22 cellular contexts compared by ENCODE assay signal in the genomic region with DNA sequence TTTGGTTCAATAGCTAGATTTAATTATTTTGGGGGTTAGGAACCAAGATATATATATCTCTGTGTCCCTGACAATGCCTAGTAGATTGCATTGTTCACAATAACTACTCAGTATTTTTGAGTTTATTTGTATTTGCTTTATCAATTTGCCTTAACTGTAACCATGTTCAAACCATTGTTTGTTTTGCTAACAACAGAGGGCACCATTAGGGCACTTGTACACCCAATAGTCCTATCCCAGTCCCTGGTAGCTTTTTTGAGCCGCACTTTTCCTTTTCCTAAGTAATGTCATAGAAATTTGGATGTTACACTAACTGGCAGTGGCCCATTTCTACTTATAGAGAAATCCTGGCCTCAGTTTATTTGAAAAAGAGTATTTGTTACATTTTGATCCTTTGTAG. TPM values are rescaled to one million over a fixed set of nuclear protein-coding genes. Genes with fewer than 3 reads are reported as not detected.
DNase-seq lines count a peak whose midpoint lies in the region; ATAC-seq and TF ChIP-seq lines count a peak whose summit lies in the region.
"Had no signal": no experiment of that assay in that cellular context is flagged by ENCODE, and none has a peak within 500 bp of the region (broad histone marks: within the 10 kb centered on the region; RNA-seq: fewer than 3 reads in every experiment).

No MANE protein-coding gene starts in this region.

- H3K4me3 ChIP-seq in HUES64 (ENCODE audit: low read length) (peak overlapping the region; percentile 37; the same call in 1 of the 2 replicates), astrocyte of the cerebellum (ENCODE audit: low read depth, low read length) (no peak overlapping the region), right lobe of liver (no peak overlapping the region), lower lobe of right lung (no peak overlapping the region), lower leg skin (ENCODE audit: low read depth, poor library complexity, severe bottlenecking) (no peak overlapping the region)
- H3K4me3 ChIP-seq: BLaER1, coronary artery, upper lobe of right lung had no signal

- TF ChIP-seq CTCF in C4-2B (conservative IDR thresholded peaks at IDR 0.05) (peak; percentile 26), astrocyte of the cerebellum (IDR thresholded peaks at IDR 0.05; ENCODE audit: low read depth, low read length, missing control alignments) (peak; percentile 6), right lobe of liver (IDR thresholded peaks at IDR 0.05) (peak in 2 of 4 donors; percentile 32 to 37), lower lobe of right lung (IDR thresholded peaks at IDR 0.05) (no peak), lower leg skin (IDR thresholded peaks at IDR 0.05) (no peak)

- H3K27me3 ChIP-seq in HUES64 (ENCODE audit: insufficient read depth, low read length) = no peaks in the 10 kb centered on the region
- H3K27me3 ChIP-seq in right lobe of liver = no peaks in the 10 kb centered on the region
- no peaks in the 10 kb centered on the region for H3K27me3 ChIP-seq in lower lobe of right lung (ENCODE audit: low read depth)
- H3K27me3 ChIP-seq: BLaER1, upper lobe of right lung had no signal

- no peak overlapping the region for H3K9ac ChIP-seq in HUES64 (ENCODE audit: low read depth, low read length)
- H3K9ac ChIP-seq: BLaER1 had no signal

- H3K36me3 ChIP-seq in HUES64 (ENCODE audit: insufficient read depth, low read length) = no peaks in the 10 kb centered on the region
- no peaks in the 10 kb centered on the region for H3K36me3 ChIP-seq in right lobe of liver
- no peaks in the 10 kb centered on the region for H3K36me3 ChIP-seq in lower lobe of right lung
- H3K36me3 ChIP-seq: BLaER1, upper lobe of right lung had no signal

- H3K4me1 ChIP-seq in HUES64 (ENCODE audit: insufficient read depth, low read length) (peaks cover 36% of the 10 kb centered on the region), right lobe of liver (peaks cover 0 to 8% (median 0%) of the 10 kb centered on the region in 4 donors), lower lobe of right lung (no peaks in the 10 kb centered on the region)
- H3K4me1 ChIP-seq: Caco-2, upper lobe of right lung had no signal

- TF ChIP-seq POLR2A in right lobe of liver (IDR thresholded peaks at IDR 0.05) = no peak
- TF ChIP-seq POLR2A in lower leg skin (IDR thresholded peaks at IDR 0.05) = no peak

- H3K9me3 ChIP-seq in HUES64 (ENCODE audit: insufficient read depth, low read depth, low read length) (no peaks in the 10 kb centered on the region), right lobe of liver (no peaks in the 10 kb centered on the region), lower lobe of right lung (no peaks in the 10 kb centered on the region)
- H3K9me3 ChIP-seq: BLaER1, Caco-2, upper lobe of right lung had no signal

- DNase-seq in astrocyte of the cerebellum (ENCODE audit: low read depth) (no peak), right lobe of liver (no peak), NCI-H2171 (lab: John Stamatoyannopoulos, UW) (no peak), lower lobe of right lung (no peak), lower leg skin (ENCODE audit: low spot score in 2 of 2) (no peak)
- DNase-seq: activated CD4-positive, alpha-beta T cell treated with anti-CD3 and anti-CD28 coated beads, Interleukin-2, amount 10 ng/mL, durations not matched to agents 24 days and 14 days; activated naive CD4-positive, alpha-beta T cell treated with anti-CD3 and anti-CD28 coated beads for 36 hours; activated T-cell treated with anti-CD3 and anti-CD28 coated beads, Interleukin-2, amount 50 U/mL, for 72 hours; Caco-2; NCI-H1694; NCI-H526; stimulated activated CD4-positive, alpha-beta T cell treated with anti-CD3 and anti-CD28 coated beads, Interleukin-2, amount 100 ng/mL, for 48 hours; substantia nigra; upper lobe of right lung had no signal

- in situ Hi-C loops in astrocyte of the cerebellum (cut with HindIII; ENCODE audit: low sequenced_read_pairs) = no loop called here

- intact Hi-C loops in right lobe of liver (cut with DNase I) (no loop called here), lower lobe of right lung (cut with DNase I) (no loop called here), lower leg skin (cut with DNase I; ENCODE audit: low total_unique reads) (no loop called here)

- whole genome bisulfite sequencing in HUES64 = 86% methylated on average over 1 of the region's 1 CpG
- WGBS in right lobe of liver (ENCODE audit: insufficient coverage, low coverage, low lambda C conversion rate, missing lambda C conversion rate) = 13% methylated on average over 1 of the region's 1 CpG
- WGBS in lower leg skin, 2 donors = 95 to 100% methylated on average over 1 of the region's 1 CpG

- H3K27ac ChIP-seq in C4-2B = no peak overlapping the region
- H3K27ac ChIP-seq in HUES64 (ENCODE audit: low read depth, low read length) = no peak overlapping the region
- H3K27ac ChIP-seq in right lobe of liver = no peak overlapping the region
- no peak overlapping the region for H3K27ac ChIP-seq in lower lobe of right lung
- H3K27ac ChIP-seq: BLaER1, coronary artery, upper lobe of right lung had no signal

- peak; percentile 59 to 83 (median 66) for ATAC-seq in right lobe of liver
- no peak for ATAC-seq in lower lobe of right lung
- ATAC-seq in GM18909 (IDR thresholded peaks at IDR 0.05; ENCODE audit: poor library complexity, unreplicated experiment) = no peak
- ATAC-seq: activated T-cell treated with anti-CD3 and anti-CD28 coated beads, Interleukin-2, amount 50 U/mL, for 72 hours; stimulated activated effector memory CD8-positive, alpha-beta T cell treated with anti-CD3 and anti-CD28 coated beads, Interleukin-12 subunit alpha, Interleukin-12 subunit beta, amount 100 ng/mL, for 72 hours; upper lobe of right lung had no signal

RNA-seq across cellular contexts. Expression of gene KLHL5, which starts 0.6 kb away (rescaled TPM):
- 14.6 TPM for polyA plus RNA-seq in HUES64 (2013, experiment 1 of 2)
- polyA plus RNA-seq in HUES64 (2013, experiment 2 of 2) = 21.6 TPM
- total RNA-seq in right lobe of liver (10 to 100 TPM; 25.5 to 88.0 (median 42.2) TPM), lower lobe of right lung (28.8 TPM), lower leg skin (10 to 100 TPM in 2 of 4 donors, 1 to 10 TPM in 2; 4.8 to 14.5 (median 11.2) TPM)

RNA-seq across cellular contexts. Expression of gene TMEM156, which starts 29.2 kb away (rescaled TPM):
- not detected for polyA plus RNA-seq in HUES64 (2013, experiment 1 of 2)
- polyA plus RNA-seq in HUES64 (2013, experiment 2 of 2) = not detected
- 1 to 10 TPM in 4 of 6 experiments, under 1 TPM in 1, not detected in 1; 0.29 to 2.8 (median 1.2) TPM for total RNA-seq in right lobe of liver
- total RNA-seq in lower lobe of right lung = 0.62 TPM
- total RNA-seq in lower leg skin = under 1 TPM in 3 of 4 donors, not detected in 1; 0.12 to 0.52 (median 0.23) TPM
- total RNA-seq: Caco-2, osteoblast, renal cortical epithelial cell had no signal

Comparison
In these comparisons a context has a peak if more than half of its experiments do, and no peak if none do; other contexts are left out.
1. CTCF ChIP-seq: peak in C4-2B (single experiment) and astrocyte of the cerebellum (single experiment); none in lower lobe of right lung (single experiment) and lower leg skin (0 of 3).
2. ATAC-seq: peak in right lobe of liver (4 of 4); none in lower lobe of right lung (0 of 2) and GM18909 (single experiment).